Comparison of ENCODE assay signal across 9 cellular contexts in the genomic region with DNA sequence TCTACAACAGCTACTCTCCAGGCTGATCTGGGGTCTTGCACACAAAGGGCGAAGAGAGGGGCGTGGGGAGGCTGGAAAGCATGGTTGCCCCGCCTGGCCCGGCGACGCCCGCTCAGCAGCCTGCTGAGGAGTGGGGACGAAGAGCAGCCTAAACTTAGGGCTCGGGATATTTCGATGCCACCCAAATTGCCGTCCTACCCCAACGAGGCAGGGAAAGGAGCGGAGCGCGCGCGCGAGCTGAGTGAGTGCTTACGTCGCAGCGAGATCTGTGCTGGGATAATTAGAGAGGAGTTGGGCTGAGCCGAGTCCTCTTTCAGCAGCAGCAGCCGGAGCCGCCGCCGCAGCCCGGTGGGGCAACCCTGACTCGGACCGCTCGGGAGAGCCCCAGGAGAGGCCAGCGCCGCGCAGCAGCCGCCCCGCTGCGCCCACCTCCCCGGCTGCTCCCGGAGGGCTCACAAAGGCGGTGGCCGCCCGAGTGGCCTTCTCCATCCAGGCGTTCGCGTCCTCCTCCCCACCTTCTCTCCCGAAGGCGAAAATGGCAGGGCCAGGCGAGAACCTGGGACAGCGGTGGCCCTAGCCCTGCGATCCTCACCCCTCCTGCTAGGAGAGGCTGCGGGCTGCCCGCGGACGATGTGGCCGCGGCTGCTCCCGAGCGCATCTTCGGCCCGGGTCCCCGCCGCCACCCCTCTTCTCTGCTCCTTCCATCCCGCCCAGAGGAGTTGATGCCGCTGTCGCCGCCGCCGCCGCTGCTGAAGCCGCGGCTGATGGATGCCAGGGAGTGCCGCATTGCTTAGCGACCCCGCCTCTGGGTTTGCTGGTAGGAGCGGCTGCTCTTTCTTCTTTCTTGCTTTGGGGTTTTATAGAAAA. TPM values are rescaled to one million over a fixed set of nuclear protein-coding genes. Genes with fewer than 3 reads are reported as not detected.
DNase-seq lines count a peak whose midpoint lies in the region; ATAC-seq and TF ChIP-seq lines count a peak whose summit lies in the region.
"Had no signal": no experiment of that assay in that cellular context is flagged by ENCODE, and none has a peak within 500 bp of the region (broad histone marks: within the 10 kb centered on the region; RNA-seq: fewer than 3 reads in every experiment).

A gene with protein sequence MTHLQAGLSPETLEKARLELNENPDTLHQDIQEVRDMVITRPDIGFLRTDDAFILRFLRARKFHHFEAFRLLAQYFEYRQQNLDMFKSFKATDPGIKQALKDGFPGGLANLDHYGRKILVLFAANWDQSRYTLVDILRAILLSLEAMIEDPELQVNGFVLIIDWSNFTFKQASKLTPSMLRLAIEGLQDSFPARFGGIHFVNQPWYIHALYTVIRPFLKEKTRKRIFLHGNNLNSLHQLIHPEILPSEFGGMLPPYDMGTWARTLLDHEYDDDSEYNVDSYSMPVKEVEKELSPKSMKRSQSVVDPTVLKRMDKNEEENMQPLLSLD (plus strand): TSS at position 306 of the 867 bp plus-strand sequence. CDS start 1,543 bp downstream, outside the sequence.

- H3K4me3 ChIP-seq in MG63 (no peak within 1 kb of the TSS), iPS-18c (ENCODE audit: insufficient read depth, low read depth, low read length) (peak within 1 kb of the TSS; percentile 81), stomach smooth muscle (ENCODE audit: low read length in 2 of 2) (peak within 1 kb of the TSS; percentile 73 to 75)

- ATAC-seq in WTC11 (peak; percentile 86), HG02759 (IDR thresholded peaks at IDR 0.05; ENCODE audit: unreplicated experiment) (no peak), GM19023 (IDR thresholded peaks at IDR 0.05; ENCODE audit: unreplicated experiment) (no peak)

- H3K36me3 ChIP-seq in MG63: no peaks in the 10 kb centered on the region
- H3K36me3 ChIP-seq in stomach smooth muscle (ENCODE audit: control insufficient read depth in 2 of 2, insufficient read depth in 2 of 2, low read length in 2 of 2): no peaks in the 10 kb centered on the region

- CTCF ChIA-PET in WTC11 (lab: Charles Lee): interaction anchor here (1.6 kb wide), 1 partner anchor 127 kb away, joined by 4 read pairs; no protein-coding TSS in a partner anchor

- peak; percentile 10 for DNase-seq in MG63
- peak; percentile 66 for DNase-seq in WTC11 (ENCODE audit: low spot score)
- no peak for DNase-seq in stimulated activated CD4-positive, alpha-beta T cell treated with anti-CD3 and anti-CD28 coated beads, Interleukin-15, amount 100 ng/mL, for 24 hours

- H3K4me1 ChIP-seq in stomach smooth muscle (ENCODE audit: control insufficient read depth, insufficient read depth, low read length): no peaks in the 10 kb centered on the region

- peaks cover 69% of the 10 kb centered on the region for H3K27me3 Mint-ChIP-seq in WTC11 (ENCODE audit: low read depth)

- no peak within 1 kb of the TSS for H3K27ac ChIP-seq in stomach smooth muscle (ENCODE audit: low read length)
- H3K27ac ChIP-seq: epithelial cell of prostate had no signal

- peak within 1 kb of the TSS; percentile 84 for H3K4me3 Mint-ChIP-seq in WTC11

- no peaks in the 10 kb centered on the region for H3K36me3 Mint-ChIP-seq in WTC11

- H3K27ac Mint-ChIP-seq in WTC11: no peak within 1 kb of the TSS

- H3K4me1 Mint-ChIP-seq in WTC11: peaks cover 14% of the 10 kb centered on the region

- no peaks in the 10 kb centered on the region for H3K9me3 Mint-ChIP-seq in WTC11

- H3K27me3 ChIP-seq in MG63 (peaks cover 39% of the 10 kb centered on the region), stomach smooth muscle (ENCODE audit: control insufficient read depth in 1 of 2, insufficient read depth in 2 of 2, low read length in 2 of 2) (peaks cover 0 to 3% of the 10 kb centered on the region in 2 donors)

- POLR2A ChIA-PET in WTC11 (lab: Charles Lee): no interaction called here

- H3K9ac ChIP-seq in stomach smooth muscle (ENCODE audit: low read length in 2 of 2): peak within 1 kb of the TSS; percentile 2 to 66

- no peak for TF ChIP-seq CTCF in WTC11 (IDR thresholded peaks at IDR 0.05)

- H3K9me3 ChIP-seq in MG63 (no peaks in the 10 kb centered on the region), iPS-18c (ENCODE audit: control insufficient read depth, insufficient read depth, low read length) (no peaks in the 10 kb centered on the region), stomach smooth muscle (ENCODE audit: control insufficient read depth in 2 of 2, low read length in 2 of 2) (no peaks in the 10 kb centered on the region)

TF ChIP-seq in WTC11, 78 proteins besides CTCF, POLR2A, EP300 and RAD21 (continues in another document):
- TF ChIP-seq, protein P1, sequence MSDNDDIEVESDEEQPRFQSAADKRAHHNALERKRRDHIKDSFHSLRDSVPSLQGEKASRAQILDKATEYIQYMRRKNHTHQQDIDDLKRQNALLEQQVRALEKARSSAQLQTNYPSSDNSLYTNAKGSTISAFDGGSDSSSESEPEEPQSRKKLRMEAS (CRISPR knock-in tag; IDR thresholded peaks at IDR 0.05): peak; percentile 38; the same call in 1 of the 2 replicates
- TF ChIP-seq, protein P2, sequence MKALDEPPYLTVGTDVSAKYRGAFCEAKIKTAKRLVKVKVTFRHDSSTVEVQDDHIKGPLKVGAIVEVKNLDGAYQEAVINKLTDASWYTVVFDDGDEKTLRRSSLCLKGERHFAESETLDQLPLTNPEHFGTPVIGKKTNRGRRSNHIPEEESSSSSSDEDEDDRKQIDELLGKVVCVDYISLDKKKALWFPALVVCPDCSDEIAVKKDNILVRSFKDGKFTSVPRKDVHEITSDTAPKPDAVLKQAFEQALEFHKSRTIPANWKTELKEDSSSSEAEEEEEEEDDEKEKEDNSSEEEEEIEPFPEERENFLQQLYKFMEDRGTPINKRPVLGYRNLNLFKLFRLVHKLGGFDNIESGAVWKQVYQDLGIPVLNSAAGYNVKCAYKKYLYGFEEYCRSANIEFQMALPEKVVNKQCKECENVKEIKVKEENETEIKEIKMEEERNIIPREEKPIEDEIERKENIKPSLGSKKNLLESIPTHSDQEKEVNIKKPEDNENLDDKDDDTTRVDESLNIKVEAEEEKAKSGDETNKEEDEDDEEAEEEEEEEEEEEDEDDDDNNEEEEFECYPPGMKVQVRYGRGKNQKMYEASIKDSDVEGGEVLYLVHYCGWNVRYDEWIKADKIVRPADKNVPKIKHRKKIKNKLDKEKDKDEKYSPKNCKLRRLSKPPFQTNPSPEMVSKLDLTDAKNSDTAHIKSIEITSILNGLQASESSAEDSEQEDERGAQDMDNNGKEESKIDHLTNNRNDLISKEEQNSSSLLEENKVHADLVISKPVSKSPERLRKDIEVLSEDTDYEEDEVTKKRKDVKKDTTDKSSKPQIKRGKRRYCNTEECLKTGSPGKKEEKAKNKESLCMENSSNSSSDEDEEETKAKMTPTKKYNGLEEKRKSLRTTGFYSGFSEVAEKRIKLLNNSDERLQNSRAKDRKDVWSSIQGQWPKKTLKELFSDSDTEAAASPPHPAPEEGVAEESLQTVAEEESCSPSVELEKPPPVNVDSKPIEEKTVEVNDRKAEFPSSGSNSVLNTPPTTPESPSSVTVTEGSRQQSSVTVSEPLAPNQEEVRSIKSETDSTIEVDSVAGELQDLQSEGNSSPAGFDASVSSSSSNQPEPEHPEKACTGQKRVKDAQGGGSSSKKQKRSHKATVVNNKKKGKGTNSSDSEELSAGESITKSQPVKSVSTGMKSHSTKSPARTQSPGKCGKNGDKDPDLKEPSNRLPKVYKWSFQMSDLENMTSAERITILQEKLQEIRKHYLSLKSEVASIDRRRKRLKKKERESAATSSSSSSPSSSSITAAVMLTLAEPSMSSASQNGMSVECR (CRISPR knock-in tag; IDR thresholded peaks at IDR 0.05; ENCODE audit: borderline replicate concordance): peak; percentile 62; the same call in 1 of the 2 replicates
- TF ChIP-seq CREB1 (CRISPR knock-in tag; IDR thresholded peaks at IDR 0.05): no peak
- no peak for TF ChIP-seq GTF2I (CRISPR knock-in tag; conservative IDR thresholded peaks at IDR 0.05)
- 0 out of 2 replicates have a peak, but pooled peaks have one; percentile 58 for TF ChIP-seq ZNF232 (CRISPR knock-in tag; IDR thresholded peaks at IDR 0.05)
- TF ChIP-seq TCF7 (CRISPR knock-in tag; IDR thresholded peaks at IDR 0.05; ENCODE audit: low read depth): 0 out of 2 replicates have a peak, but pooled peaks have one; percentile 19
- TF ChIP-seq, protein P3, sequence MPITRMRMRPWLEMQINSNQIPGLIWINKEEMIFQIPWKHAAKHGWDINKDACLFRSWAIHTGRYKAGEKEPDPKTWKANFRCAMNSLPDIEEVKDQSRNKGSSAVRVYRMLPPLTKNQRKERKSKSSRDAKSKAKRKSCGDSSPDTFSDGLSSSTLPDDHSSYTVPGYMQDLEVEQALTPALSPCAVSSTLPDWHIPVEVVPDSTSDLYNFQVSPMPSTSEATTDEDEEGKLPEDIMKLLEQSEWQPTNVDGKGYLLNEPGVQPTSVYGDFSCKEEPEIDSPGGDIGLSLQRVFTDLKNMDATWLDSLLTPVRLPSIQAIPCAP (CRISPR knock-in tag; IDR thresholded peaks at IDR 0.05): 0 out of 2 replicates have a peak, but pooled peaks have one; percentile 3
- TF ChIP-seq, protein P4, sequence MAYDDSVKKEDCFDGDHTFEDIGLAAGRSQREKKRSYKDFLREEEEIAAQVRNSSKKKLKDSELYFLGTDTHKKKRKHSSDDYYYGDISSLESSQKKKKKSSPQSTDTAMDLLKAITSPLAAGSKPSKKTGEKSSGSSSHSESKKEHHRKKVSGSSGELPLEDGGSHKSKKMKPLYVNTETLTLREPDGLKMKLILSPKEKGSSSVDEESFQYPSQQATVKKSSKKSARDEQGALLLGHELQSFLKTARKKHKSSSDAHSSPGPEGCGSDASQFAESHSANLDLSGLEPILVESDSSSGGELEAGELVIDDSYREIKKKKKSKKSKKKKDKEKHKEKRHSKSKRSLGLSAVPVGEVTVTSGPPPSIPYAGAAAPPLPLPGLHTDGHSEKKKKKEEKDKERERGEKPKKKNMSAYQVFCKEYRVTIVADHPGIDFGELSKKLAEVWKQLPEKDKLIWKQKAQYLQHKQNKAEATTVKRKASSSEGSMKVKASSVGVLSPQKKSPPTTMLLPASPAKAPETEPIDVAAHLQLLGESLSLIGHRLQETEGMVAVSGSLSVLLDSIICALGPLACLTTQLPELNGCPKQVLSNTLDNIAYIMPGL (CRISPR knock-in tag; IDR thresholded peaks at IDR 0.05): peak; percentile 55; the same call in 1 of the 2 replicates

RNA-seq across cellular contexts. Expression of the gene that starts here (rescaled TPM):
- total RNA-seq in MG63 (2014; rRNA removed; shearing (Covaris generic); ENCODE audit: low replicate concordance): not detected in 2 replicates
- total RNA-seq in WTC11 (2021): 0.46 to 0.90 TPM (median 0.60 TPM) in 3 replicates
- total RNA-seq: HT1080 had no signal

Comparison
In these comparisons a context has a peak if more than half of its experiments do, and no peak if none do; other contexts are left out.
1. Peak in DNase-seq in MG63; RNA of the gene not detected or under 1 TPM.
2. Peak in DNase-seq and ATAC-seq in WTC11; RNA of the gene not detected or under 1 TPM.